ENCODE assay signal across 8 cellular contexts in genomic region chr12:52004042-52004648, GRCh38. TPM values are rescaled to one million over a fixed set of nuclear protein-coding genes. Genes with fewer than 3 reads are reported as not detected.
DNase-seq lines count a peak whose midpoint lies in the region; ATAC-seq, FAIRE-seq and TF ChIP-seq lines count a peak whose summit lies in the region.

No MANE protein-coding gene starts in this region.

- H3K18ac ChIP-seq in mesendoderm (ENCODE audit: low read length), result no peak overlapping the region

- no peak overlapping the region for H4K8ac ChIP-seq in mesendoderm (ENCODE audit: low read depth, low read length)

- no peak for FAIRE-seq in A549 (lab: Jason Lieb, UNC)

- peaks cover 9% of the 10 kb centered on the region for H3K4me1 Mint-ChIP-seq in activated CD8-positive, alpha-beta memory T cell treated with anti-CD3 and anti-CD28 coated beads, Interleukin-2, amount 10 ng/mL, durations not matched to agents 7 days and 5 days

- H3K4ac ChIP-seq in mesendoderm (ENCODE audit: low read depth, low read length), result no peak overlapping the region

- WGBS in A549 (ENCODE audit: missing lambda C conversion rate), result 42% methylated on average over 5 of the region's 5 CpGs
- no CpG with 5 or more reads among the region's 5 CpGs for WGBS in mesendoderm (ENCODE audit: extremely low coverage, insufficient coverage, low lambda C conversion rate)

- H3K9me3 ChIP-seq in A549 (no peaks in the 10 kb centered on the region), colonic mucosa (no peaks in the 10 kb centered on the region)

- H3K9me3 Mint-ChIP-seq in activated CD8-positive, alpha-beta memory T cell treated with anti-CD3 and anti-CD28 coated beads, Interleukin-2, amount 10 ng/mL, durations not matched to agents 7 days and 5 days (ENCODE audit: low read depth), result no peaks in the 10 kb centered on the region

- no peak overlapping the region for H2AK5ac ChIP-seq in mesendoderm (ENCODE audit: low read length)

- no peak overlapping the region for H2BK5ac ChIP-seq in mesendoderm (ENCODE audit: low read length)

- peak; percentile 90 to 95 for TF ChIP-seq RAD21 in A549 (conservative IDR thresholded peaks at IDR 0.05 in 1 of 2, IDR thresholded peaks at IDR 0.05 in 1 of 2)

- no peaks in the 10 kb centered on the region for H3K36me3 Mint-ChIP-seq in activated CD8-positive, alpha-beta memory T cell treated with anti-CD3 and anti-CD28 coated beads, Interleukin-2, amount 10 ng/mL, durations not matched to agents 7 days and 5 days

- H3K4me3 Mint-ChIP-seq in activated CD8-positive, alpha-beta memory T cell treated with anti-CD3 and anti-CD28 coated beads, Interleukin-2, amount 10 ng/mL, durations not matched to agents 7 days and 5 days, result no peak overlapping the region

- peaks cover 45% of the 10 kb centered on the region for H3K27me3 Mint-ChIP-seq in activated CD8-positive, alpha-beta memory T cell treated with anti-CD3 and anti-CD28 coated beads, Interleukin-2, amount 10 ng/mL, durations not matched to agents 7 days and 5 days

- no peak for TF ChIP-seq POLR2A in A549 (IDR thresholded peaks at IDR 0.05; ENCODE audit: low read length)

- 0 out of 3 replicates have a peak, but pooled peaks cover 3% of the 10 kb centered on the region for H3K4me1 ChIP-seq in A549
- H3K4me1 ChIP-seq in colonic mucosa, result no peaks in the 10 kb centered on the region
- H3K4me1 ChIP-seq in mesendoderm (ENCODE audit: control insufficient read depth, low read depth, low read length), result no peaks in the 10 kb centered on the region

- H3K36me3 ChIP-seq in colonic mucosa (no peaks in the 10 kb centered on the region), mesendoderm (ENCODE audit: control insufficient read depth, insufficient read depth, low read length) (no peaks in the 10 kb centered on the region)

- H3K4me3 ChIP-seq in A549, result no peak overlapping the region
- no peak overlapping the region for H3K4me3 ChIP-seq in colonic mucosa
- H3K4me3 ChIP-seq in mesendoderm (ENCODE audit: low read length), result no peak overlapping the region

- ATAC-seq in A549 (peak; percentile 73 to 83), HG03442 (IDR thresholded peaks at IDR 0.05; ENCODE audit: unreplicated experiment) (no peak)
- ATAC-seq in activated CD8-positive, alpha-beta memory T cell treated with anti-CD3 and anti-CD28 coated beads, Interleukin-2, amount 10 ng/mL, durations not matched to agents 7 days and 5 days, result no peak

- no peak overlapping the region for H3K4me2 ChIP-seq in A549
- H3K4me2 ChIP-seq in mesendoderm (ENCODE audit: low read length), result no peak overlapping the region

- H3K56ac ChIP-seq in mesendoderm (ENCODE audit: low read length), result no peak overlapping the region

- H3K27ac ChIP-seq in A549, result no peak overlapping the region
- no peak overlapping the region for H3K27ac ChIP-seq in colonic mucosa
- H3K27ac ChIP-seq in mesendoderm (ENCODE audit: low read depth, low read length), result no peak overlapping the region

- CTCF ChIA-PET in A549 (lab: Yijun Ruan, JAX), result interaction anchor here (0.7 to 36.7 kb wide), 30 partner anchors 7 to 982 kb away, joined by 3 to 1544 read pairs (median 5); partner anchors contain the start of genes ATG101 and TAMALIN
- CTCF ChIA-PET in activated CD8-positive, alpha-beta memory T cell treated with anti-CD3 and anti-CD28 coated beads, Interleukin-2, amount 10 ng/mL, durations not matched to agents 7 days and 5 days (lab: Charles Lee), result interaction anchor here (0.7 to 6.1 kb wide), 12 partner anchors 9 to 119 kb away, joined by 3 to 197 read pairs (median 4); no protein-coding TSS in a partner anchor

- no peak overlapping the region for H3K23ac ChIP-seq in mesendoderm (ENCODE audit: low read length)

- TF ChIP-seq EP300 in A549 (IDR thresholded peaks at IDR 0.05), result no peak

- no peaks in the 10 kb centered on the region for H3K79me2 ChIP-seq in mesendoderm (ENCODE audit: control insufficient read depth, insufficient read depth, low read length)

- H4K5ac ChIP-seq in mesendoderm (ENCODE audit: low read length), result no peak overlapping the region

- H3K27me3 ChIP-seq in colonic mucosa, result peaks cover 17% of the 10 kb centered on the region
- no peaks in the 10 kb centered on the region for H3K27me3 ChIP-seq in mesendoderm (ENCODE audit: insufficient read depth, low read length, poor library complexity)

- POLR2A ChIA-PET in A549 (lab: Yijun Ruan, JAX), result interaction anchor here (0.6 to 1.5 kb wide), 4 partner anchors 14 to 47 kb away, joined by 3 to 5 read pairs (median 4); partner anchors contain the start of gene NR4A1

- H2BK120ac ChIP-seq in mesendoderm (ENCODE audit: low read depth, low read length), result no peak overlapping the region

- TF ChIP-seq CTCF in A549 (IDR thresholded peaks at IDR 0.05), result peak; percentile 88
- peak; percentile 58 for TF ChIP-seq CTCF in GM12872 (IDR thresholded peaks at IDR 0.05; ENCODE audit: insufficient read depth, low read depth, low read length)
- peak; percentile 52 for TF ChIP-seq CTCF in colonic mucosa (IDR thresholded peaks at IDR 0.05)

- no peak overlapping the region for H3K27ac Mint-ChIP-seq in activated CD8-positive, alpha-beta memory T cell treated with anti-CD3 and anti-CD28 coated beads, Interleukin-2, amount 10 ng/mL, durations not matched to agents 7 days and 5 days

- intact Hi-C loops in colonic mucosa (cut with DNase I), result no loop called here

- DNase-seq in A549 (ENCODE audit: low read depth in 1 of 2, low spot score in 1 of 2) (peak; percentile 69 to 78), NCI-H526 (lab: John Stamatoyannopoulos, UW) (peak; percentile 53 to 86), colonic mucosa (peak; percentile 74), mesendoderm (peak; percentile 83)
- DNase-seq in activated effector memory CD4-positive, alpha-beta T cell treated with Interleukin-2 at 50 U/mL for 16 hours, result no peak
- DNase-seq in activated CD8-positive, alpha-beta memory T cell treated with anti-CD3 and anti-CD28 coated beads, Interleukin-2, amount 10 ng/mL, durations not matched to agents 7 days and 5 days, result no peak

- H3K79me1 ChIP-seq in mesendoderm (ENCODE audit: low read length), result no peaks in the 10 kb centered on the region

- no peak overlapping the region for H2BK15ac ChIP-seq in mesendoderm (replicated peaks; ENCODE audit: low read depth)

- H3K9ac ChIP-seq in colonic mucosa (ENCODE audit: low read depth in 2 of 2, low read length in 2 of 2) (no peak overlapping the region), mesendoderm (ENCODE audit: low read length) (no peak overlapping the region)

TF ChIP-seq in A549, 52 proteins besides CTCF, POLR2A, EP300 and RAD21:
- TF ChIP-seq SMC3 (IDR thresholded peaks at IDR 0.05) (peak; percentile 93), CBX8 (IDR thresholded peaks at IDR 0.05) (no peak), ESRRA (IDR thresholded peaks at IDR 0.05; ENCODE audit: borderline replicate concordance, low read length) (0 out of 2 replicates have a peak, but pooled peaks have one; percentile 16)

RNA-seq across cellular contexts. Expression of gene TAMALIN, which starts 2.6 kb away (rescaled TPM):
- polyA plus RNA-seq in A549 (2011; rRNA removed) (0.22 and 0.35 TPM in 2 replicates), A549 (2017; fragmentation: RNase III; extraction: RNeasy Plus Mini Kit Qiagen cat#74134 plus additional on column Dnase treatment) (0.16 to 0.30 TPM (median 0.29 TPM) in 3 replicates)
- polyA plus RNA-seq in A549 (2012; cell fraction: cytosol; rRNA removed), result 0.44 and 0.53 TPM in 2 replicates
- 1.4 and 3.1 TPM in 2 replicates for polyA plus RNA-seq in A549 (2012; cell fraction: nucleus; rRNA removed)
- polyA minus RNA-seq in A549 (2011; rRNA and poly(A)+ RNA removed), result 0.44 and 0.62 TPM in 2 replicates
- 10 to 100 TPM in 1 of 2 donors, 1 to 10 TPM in 1; 5.0 to 15.2 TPM for total RNA-seq in colonic mucosa
- polyA plus RNA-seq in mesendoderm (2013, experiment 1 of 2), result 0.95 TPM
- polyA plus RNA-seq in mesendoderm (2013, experiment 2 of 2), result 0.91 TPM
- 1 to 10 TPM; 1.8 to 2.2 TPM for total RNA-seq in activated CD8-positive, alpha-beta memory T cell treated with anti-CD3 and anti-CD28 coated beads, Interleukin-2, amount 10 ng/mL, durations not matched to agents 7 days and 5 days

RNA-seq across cellular contexts. Expression of gene NR4A1, which starts 47.1 kb away (rescaled TPM):
- polyA plus RNA-seq in A549 (2011; rRNA removed) (81.3 and 89.6 TPM in 2 replicates), A549 (2017; fragmentation: RNase III; extraction: RNeasy Plus Mini Kit Qiagen cat#74134 plus additional on column Dnase treatment) (24.7 to 39.6 TPM (median 28.7 TPM) in 3 replicates)
- polyA plus RNA-seq in A549 (2012; cell fraction: cytosol; rRNA removed), result 151 and 315 TPM in 2 replicates
- polyA plus RNA-seq in A549 (2012; cell fraction: nucleus; rRNA removed), result 768 and 886 TPM in 2 replicates
- polyA minus RNA-seq in A549 (2011; rRNA and poly(A)+ RNA removed), result 132 and 174 TPM in 2 replicates
- 10 to 100 TPM; 51.1 to 52.0 TPM for total RNA-seq in colonic mucosa
- polyA plus RNA-seq in mesendoderm (2013, experiment 1 of 2), result 10.5 TPM
- polyA plus RNA-seq in mesendoderm (2013, experiment 2 of 2), result 10.7 TPM
- 10 to 100 TPM in 1 of 2 experiments, 1 to 10 TPM in 1; 8.4 to 41.8 TPM for total RNA-seq in activated CD8-positive, alpha-beta memory T cell treated with anti-CD3 and anti-CD28 coated beads, Interleukin-2, amount 10 ng/mL, durations not matched to agents 7 days and 5 days

RNA-seq across cellular contexts. Expression of gene ACVR1B, which starts 52.6 kb away (rescaled TPM):
- polyA plus RNA-seq in A549 (2011; rRNA removed) (18.4 and 20.1 TPM in 2 replicates), A549 (2017; fragmentation: RNase III; extraction: RNeasy Plus Mini Kit Qiagen cat#74134 plus additional on column Dnase treatment) (13.2 to 15.2 TPM (median 14.6 TPM) in 3 replicates)
- polyA plus RNA-seq in A549 (2012; cell fraction: cytosol; rRNA removed), result 12.9 and 16.6 TPM in 2 replicates
- polyA plus RNA-seq in A549 (2012; cell fraction: nucleus; rRNA removed), result 16.8 and 19.9 TPM in 2 replicates
- 20.2 and 24.6 TPM in 2 replicates for polyA minus RNA-seq in A549 (2011; rRNA and poly(A)+ RNA removed)
- 10 to 100 TPM; 56.0 to 63.0 TPM for total RNA-seq in colonic mucosa
- 9.9 TPM for polyA plus RNA-seq in mesendoderm (2013, experiment 1 of 2)
- 9.5 TPM for polyA plus RNA-seq in mesendoderm (2013, experiment 2 of 2)
- 1 to 10 TPM; 3.5 to 4.3 TPM for total RNA-seq in activated CD8-positive, alpha-beta memory T cell treated with anti-CD3 and anti-CD28 coated beads, Interleukin-2, amount 10 ng/mL, durations not matched to agents 7 days and 5 days

Comparison
In these comparisons a context has a peak if more than half of its experiments do, and no peak if none do; other contexts are left out.
1. ATAC-seq: peak in A549 (2 of 2); none in activated CD8-positive, alpha-beta memory T cell treated with anti-CD3 and anti-CD28 coated beads, Interleukin-2, amount 10 ng/mL, durations not matched to agents 7 days and 5 days (single experiment) and HG03442 (single experiment).
2. DNase-seq: peak in A549 (2 of 2), NCI-H526 (2 of 2), colonic mucosa (single experiment) and mesendoderm (single experiment); none in activated effector memory CD4-positive, alpha-beta T cell treated with Interleukin-2 at 50 U/mL for 16 hours (single experiment) and activated CD8-positive, alpha-beta memory T cell treated with anti-CD3 and anti-CD28 coated beads, Interleukin-2, amount 10 ng/mL, durations not matched to agents 7 days and 5 days (single experiment).
3. RNA of gene ACVR1B, which starts 52.6 kb away (total RNA-seq): 56.0 to 63.0 TPM in colonic mucosa; 3.5 to 4.3 TPM in activated CD8-positive, alpha-beta memory T cell treated with anti-CD3 and anti-CD28 coated beads, Interleukin-2, amount 10 ng/mL, durations not matched to agents 7 days and 5 days; every median in the first group is over 10 times any median in the second.
4. Peak in every context shown above with its lines, with median percentiles within 50 percentile points of each other: CTCF ChIP-seq.